In the genomic region with DNA sequence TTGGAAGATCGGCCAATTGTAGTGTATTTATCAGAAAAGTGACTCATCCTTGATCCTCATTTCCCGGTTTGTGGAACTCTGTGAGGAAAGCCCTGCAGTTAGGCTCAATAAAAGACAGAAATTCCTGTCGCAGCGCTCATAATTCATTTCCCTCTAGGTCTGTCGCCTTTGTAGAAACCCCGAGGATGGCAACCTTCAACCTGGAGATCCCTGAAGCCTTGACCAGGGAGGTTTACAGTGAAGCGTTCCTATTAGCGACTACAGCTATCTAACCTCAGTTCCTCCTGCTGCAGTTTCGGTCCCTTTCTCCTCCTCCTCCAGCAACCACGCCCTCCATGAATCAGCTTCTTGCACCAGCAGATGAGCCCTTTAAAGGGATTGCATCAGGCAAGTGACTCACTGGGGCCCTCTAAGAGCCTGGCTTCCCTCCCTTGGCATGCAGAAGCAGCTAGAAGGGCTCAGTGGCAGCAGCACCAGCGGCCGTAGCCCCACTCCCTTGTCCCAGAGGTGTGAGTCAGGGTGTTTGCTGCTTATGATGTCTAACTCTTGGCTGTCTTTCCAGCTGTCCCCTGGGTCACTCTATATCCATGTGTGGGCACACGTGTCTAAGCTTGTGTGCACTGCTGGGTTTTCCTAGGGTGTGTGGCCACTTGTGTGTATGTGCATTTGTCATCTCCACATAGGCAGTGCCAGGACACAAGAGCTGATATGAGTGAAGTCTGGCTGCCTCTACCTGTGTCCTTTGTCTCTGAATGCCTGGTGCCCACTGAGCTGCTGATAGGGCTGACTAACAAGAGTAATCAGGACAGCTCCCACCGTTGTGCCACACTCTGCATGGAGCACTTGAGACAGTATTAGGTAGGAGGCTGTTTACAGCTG, we compare ENCODE assay signal across 8 cellular contexts. TPM values are rescaled to one million over a fixed set of nuclear protein-coding genes. Genes with fewer than 3 reads are reported as not detected.
A peak's percentile ranks its signal among the peaks of the same experiment; 100 is the strongest.
DNase-seq lines count a peak whose midpoint lies in the region; ATAC-seq and TF ChIP-seq lines count a peak whose summit lies in the region.

No MANE protein-coding gene starts in this region.

- ATAC-seq in CD8-positive, alpha-beta T cell: peak; percentile 57
- peak; percentile 38 for ATAC-seq in GM21360 (IDR thresholded peaks at IDR 0.05; ENCODE audit: unreplicated experiment)

- H3K79me2 ChIP-seq in OCI-LY7 (ENCODE audit: insufficient read depth, low read depth, low read length): peaks cover 51% of the 10 kb centered on the region

- peaks cover 27% of the 10 kb centered on the region for H3K4me1 ChIP-seq in CD8-positive, alpha-beta T cell (ENCODE audit: insufficient read depth, low read length)
- H3K4me1 ChIP-seq in HUES6 (ENCODE audit: control insufficient read depth, insufficient read depth, low read length) (peaks cover 24% of the 10 kb centered on the region), OCI-LY7 (ENCODE audit: insufficient read depth, low read length, poor library complexity, severe bottlenecking) (peaks cover 67% of the 10 kb centered on the region), esophagus (ENCODE audit: control insufficient read depth in 2 of 2, insufficient read depth in 2 of 2, low read length in 1 of 2) (peaks cover 0 to 10% of the 10 kb centered on the region in 2 donors), mucosa of rectum (ENCODE audit: control insufficient read depth in 2 of 2, insufficient read depth in 2 of 2, low read length in 2 of 2) (peaks cover 36 to 39% of the 10 kb centered on the region in 2 donors)

- H3K9me2 ChIP-seq in OCI-LY7 (ENCODE audit: insufficient read depth, low read length): no peaks in the 10 kb centered on the region

- no peak overlapping the region; the same call in 1 of the 2 replicates for H2AFZ ChIP-seq in OCI-LY7 (ENCODE audit: low read length)

- peaks cover 34% of the 10 kb centered on the region for H3K36me3 Mint-ChIP-seq in CD8-positive, alpha-beta T cell

- H3K9ac ChIP-seq in HUES6 (ENCODE audit: low read length): peak overlapping the region; percentile 98
- peak overlapping the region; percentile 76 to 83 for H3K9ac ChIP-seq in mucosa of rectum (ENCODE audit: low read depth in 1 of 2, low read length in 2 of 2)

- peak overlapping the region; percentile 100 for H3K4me2 ChIP-seq in OCI-LY7 (ENCODE audit: low read length)

- intact Hi-C loops in CD8-positive, alpha-beta T cell (cut with DNase I, micrococcal nuclease): loop anchor here (1.0 to 5.0 kb wide), 16 partner anchors 11 to 1546 kb away; partner anchors contain the start of genes LSM10 (in 2 of the 2), TRAPPC3 (in 2 of the 2), AGO1 (in 1 of the 2) and AGO3 (in 1 of the 2)
- intact Hi-C loops in OCI-LY7 (cut with micrococcal nuclease; ENCODE audit: unreplicated experiment): loop anchor here (2.0 to 10.0 kb wide), 3 partner anchors 34 to 566 kb away; partner anchors contain the start of gene AGO3

- no peak for TF ChIP-seq CTCF in CD8-positive, alpha-beta T cell (IDR thresholded peaks at IDR 0.05)
- TF ChIP-seq CTCF in OCI-LY7 (conservative IDR thresholded peaks at IDR 0.05; ENCODE audit: low read length): 0 out of 2 replicates have a peak, but pooled peaks have one; percentile 38

- H3K36me3 ChIP-seq in CD8-positive, alpha-beta T cell (ENCODE audit: insufficient read depth, low read length): peaks cover 7% of the 10 kb centered on the region
- H3K36me3 ChIP-seq in HUES6 (ENCODE audit: control insufficient read depth, insufficient read depth, low read length) (peaks cover 19% of the 10 kb centered on the region), OCI-LY7 (ENCODE audit: insufficient read depth, low read length) (peaks cover 28% of the 10 kb centered on the region), esophagus (ENCODE audit: control insufficient read depth in 2 of 2, insufficient read depth in 2 of 2, low read length in 1 of 2) (peaks cover 0 to 6% of the 10 kb centered on the region in 2 donors), mucosa of rectum (ENCODE audit: control insufficient read depth in 2 of 2, insufficient read depth in 2 of 2, low read length in 2 of 2) (peaks cover 8% of the 10 kb centered on the region in 2 donors)

- peaks cover 6% of the 10 kb centered on the region for H4K20me1 ChIP-seq in OCI-LY7 (ENCODE audit: insufficient read depth, low read length)

- no peaks in the 10 kb centered on the region for H3K9me3 Mint-ChIP-seq in CD8-positive, alpha-beta T cell

- no peaks in the 10 kb centered on the region for H3K9me3 ChIP-seq in CD8-positive, alpha-beta T cell (ENCODE audit: low read length)
- H3K9me3 ChIP-seq in HUES6 (ENCODE audit: control insufficient read depth, insufficient read depth, low read depth, low read length) (no peaks in the 10 kb centered on the region), OCI-LY7 (ENCODE audit: low read length) (no peaks in the 10 kb centered on the region), esophagus (ENCODE audit: control insufficient read depth in 2 of 2, insufficient read depth in 1 of 2, low read depth in 1 of 2, low read length in 1 of 2) (no peaks in the 10 kb centered on the region), mucosa of rectum (ENCODE audit: control insufficient read depth in 2 of 2, low read length in 2 of 2) (no peaks in the 10 kb centered on the region)

- CTCF ChIA-PET in CD8-positive, alpha-beta T cell (lab: Charles Lee): interaction anchor here (0.7 to 6.8 kb wide), 6 partner anchors 9 to 224 kb away, joined by 3 to 38 read pairs (median 6); partner anchors contain the start of gene LSM10
- CTCF ChIA-PET in OCI-LY7 (lab: Charles Lee; ENCODE audit: unreplicated experiment): interaction anchor here (1.7 kb wide), 1 partner anchor 11 kb away, joined by 9 read pairs; the partner anchor contains the start of gene LSM10

- peak overlapping the region; percentile 40 for H3K4me3 ChIP-seq in CD8-positive, alpha-beta T cell (ENCODE audit: low read depth, low read length)
- H3K4me3 ChIP-seq in HUES6 (ENCODE audit: low read depth, low read length): peak overlapping the region; percentile 71
- peak overlapping the region; percentile 73 for H3K4me3 ChIP-seq in OCI-LY7 (ENCODE audit: low read depth, low read length, poor library complexity, severe bottlenecking)
- peak overlapping the region; percentile 46 to 56 for H3K4me3 ChIP-seq in esophagus (ENCODE audit: low read depth in 1 of 2, low read length in 2 of 2)
- H3K4me3 ChIP-seq in mucosa of rectum (ENCODE audit: low read length in 2 of 2): peak overlapping the region; percentile 79 to 80

- peak overlapping the region; percentile 98 for H3K27ac Mint-ChIP-seq in CD8-positive, alpha-beta T cell

- no peaks in the 10 kb centered on the region for H3K27me3 Mint-ChIP-seq in CD8-positive, alpha-beta T cell (ENCODE audit: low read depth)

- TSS peak; percentile 96 for BruUV-seq in OCI-LY7 (replicated peaks; lab: Mats Ljungman, UMichigan)

- WGBS in esophagus, 2 donors: 0 to 1% methylated on average over 14 of the region's 14 CpGs

- H3K4me1 Mint-ChIP-seq in CD8-positive, alpha-beta T cell (ENCODE audit: low read depth): peaks cover 38% of the 10 kb centered on the region

- H3K27ac ChIP-seq in CD8-positive, alpha-beta T cell (ENCODE audit: low read depth, low read length): peak overlapping the region; percentile 64
- H3K27ac ChIP-seq in HUES6 (ENCODE audit: low read depth, low read length): peak overlapping the region; percentile 98
- peak overlapping the region; percentile 98 for H3K27ac ChIP-seq in OCI-LY7 (ENCODE audit: low read depth, low read length, poor library complexity, severe bottlenecking)
- peak overlapping the region; percentile 99 to 100 for H3K27ac ChIP-seq in esophagus (ENCODE audit: low read depth in 2 of 2, low read length in 1 of 2)
- H3K27ac ChIP-seq in mucosa of rectum (ENCODE audit: low read depth in 2 of 2, low read length in 2 of 2): peak overlapping the region; percentile 96 to 98

- peak overlapping the region; percentile 88 for H3K4me3 Mint-ChIP-seq in CD8-positive, alpha-beta T cell

- POLR2A ChIA-PET in CD8-positive, alpha-beta T cell (lab: Charles Lee): interaction anchor here (0.8 to 5.2 kb wide), 8 partner anchors 11 to 230 kb away, joined by 3 to 45 read pairs (median 3); partner anchors contain the start of genes LSM10 and MRPS15
- POLR2A ChIA-PET in OCI-LY7 (lab: Charles Lee): interaction anchor here (0.7 to 2.1 kb wide), 9 partner anchors 9 to 617 kb away, joined by 3 to 49 read pairs (median 6); partner anchors contain the start of gene LSM10

- H3K27me3 ChIP-seq in CD8-positive, alpha-beta T cell (ENCODE audit: insufficient read depth, low read length): no peaks in the 10 kb centered on the region
- no peaks in the 10 kb centered on the region for H3K27me3 ChIP-seq in HUES6 (ENCODE audit: control insufficient read depth, insufficient read depth, low read length)
- no peaks in the 10 kb centered on the region for H3K27me3 ChIP-seq in esophagus (ENCODE audit: control insufficient read depth in 1 of 2, insufficient read depth in 2 of 2, low read length in 2 of 2)
- no peaks in the 10 kb centered on the region for H3K27me3 ChIP-seq in mucosa of rectum (ENCODE audit: control insufficient read depth in 2 of 2, insufficient read depth in 2 of 2, low read length in 2 of 2)

- DNase-seq in CD8-positive, alpha-beta T cell: peak; percentile 56 to 93 (median 81)
- DNase-seq in OCI-LY7 (ENCODE audit: low spot score) (peak; percentile 97), activated T-cell treated with anti-CD3 and anti-CD28 coated beads for 4 hours (peak; percentile 84)
- peak; percentile 93 for DNase-seq in stimulated activated CD8-positive, alpha-beta memory T cell treated with anti-CD3 and anti-CD28 coated beads, Interleukin-4, amount 100 ng/mL, for 48 hours

RNA-seq across cellular contexts. Expression of gene STK40, which starts 0.8 kb away (rescaled TPM):
- 10 to 100 TPM; 13.4 to 16.9 TPM for total RNA-seq in CD8-positive, alpha-beta T cell
- 41.9 and 43.8 TPM in 2 replicates for total RNA-seq in OCI-LY7 (2014; rRNA removed; shearing (Covaris generic))
- total RNA-seq in OCI-LY7 (2022): 81.9 and 83.9 TPM in 2 replicates
- 10 to 100 TPM; 33.9 to 34.5 TPM for polyA plus RNA-seq in esophagus

RNA-seq across cellular contexts. Expression of gene LSM10, which starts 11.2 kb away (rescaled TPM):
- total RNA-seq in CD8-positive, alpha-beta T cell: 10 to 100 TPM; 20.9 to 21.4 TPM
- 42.3 and 43.2 TPM in 2 replicates for total RNA-seq in OCI-LY7 (2014; rRNA removed; shearing (Covaris generic))
- total RNA-seq in OCI-LY7 (2022): 132 and 133 TPM in 2 replicates
- 10 to 100 TPM; 16.8 to 30.7 TPM for polyA plus RNA-seq in esophagus

Comparison
In these comparisons a context has a peak if more than half of its experiments do, and no peak if none do; other contexts are left out.
1. Peak in every context shown above with its lines: DNase-seq, ATAC-seq, H3K4me3 ChIP-seq and H3K27ac ChIP-seq.